ENCODE assay signal across 8 cellular contexts in genomic region chr18:7272268-7273049, GRCh38. TPM values are rescaled to one million over a fixed set of nuclear protein-coding genes. Genes with fewer than 3 reads are reported as not detected.
DNase-seq lines count a peak whose midpoint lies in the region; ATAC-seq, FAIRE-seq and TF ChIP-seq lines count a peak whose summit lies in the region.

No MANE protein-coding gene starts in this region.

- no peak overlapping the region for H3K27ac ChIP-seq in GM23338 (ENCODE audit: low read depth)
- H3K27ac ChIP-seq in cingulate gyrus (ENCODE audit: low read depth, low read length), result peak overlapping the region; percentile 67
- H3K27ac ChIP-seq in kidney (ENCODE audit: low read depth in 2 of 2, low read length in 2 of 2), result peak overlapping the region; percentile 45 to 68
- H3K27ac ChIP-seq in stomach, result peak overlapping the region in 4 of 5 donors; percentile 47 to 65 (median 60)

- peak; percentile 89 for DNase-seq in GM23338 (ENCODE audit: low spot score)
- peak; percentile 47 for DNase-seq in NCI-H226
- DNase-seq in kidney, result peak; percentile 76
- DNase-seq in stomach, result peak; percentile 60
- DNase-seq in activated T-cell treated with anti-CD3 and anti-CD28 coated beads, Interleukin-2, amount 50 U/mL, for 48 hours, result no peak
- no peak for DNase-seq in activated CD8-positive, alpha-beta memory T cell treated with anti-CD3 and anti-CD28 coated beads, Interleukin-2, amount 50 U/mL, for 4 hours
- DNase-seq in cerebellar nuclear complex (lab: John Stamatoyannopoulos, UW), result no peak

- H3K9me2 ChIP-seq in GM23338 (ENCODE audit: insufficient read depth), result no peaks in the 10 kb centered on the region

- no peak overlapping the region for H3K4me3 Mint-ChIP-seq in GM23338

- H3K27me3 ChIP-seq in GM23338 (ENCODE audit: insufficient read depth), result no peaks in the 10 kb centered on the region
- H3K27me3 ChIP-seq in stomach, result no peaks in the 10 kb centered on the region

- no peak for TF ChIP-seq EP300 in stomach (IDR thresholded peaks at IDR 0.05)

- H3K4me1 Mint-ChIP-seq in GM23338, result peaks cover 6% of the 10 kb centered on the region; the same call in 2 of the 3 replicates

- WGBS in stomach, 5 donors, result 9 to 16% (median 13%) methylated on average over 21 to 25 of the region's 25 CpGs

- no peak overlapping the region for H3K4me3 ChIP-seq in GM23338
- peak overlapping the region; percentile 54 to 56 for H3K4me3 ChIP-seq in kidney (ENCODE audit: low read length in 2 of 2)
- H3K4me3 ChIP-seq in stomach, result peak overlapping the region; percentile 7 to 30 (median 26)

- no peaks in the 10 kb centered on the region for H3K9me3 ChIP-seq in kidney (ENCODE audit: control insufficient read depth in 1 of 2, low read length in 2 of 2)
- no peaks in the 10 kb centered on the region for H3K9me3 ChIP-seq in stomach

- TF ChIP-seq POLR2A in stomach (IDR thresholded peaks at IDR 0.05), result no peak

- H3K27ac Mint-ChIP-seq in GM23338, result no peak overlapping the region

- H3K79me2 ChIP-seq in GM23338 (replicated peaks; ENCODE audit: insufficient read depth), result no peaks in the 10 kb centered on the region

- TF ChIP-seq CTCF in GM23338 (conservative IDR thresholded peaks at IDR 0.05; ENCODE audit: low read depth in 2 of 2), result peak; percentile 69 to 75
- peak; percentile 75 for TF ChIP-seq CTCF in kidney (IDR thresholded peaks at IDR 0.05; ENCODE audit: borderline replicate concordance, extremely low read depth, insufficient read depth)
- peak in 4 of 7 experiments; percentile 16 to 54 (median 32) for TF ChIP-seq CTCF in stomach (IDR thresholded peaks at IDR 0.05)

- H3K9ac ChIP-seq in kidney (ENCODE audit: low read length in 2 of 2), result peak overlapping the region; percentile 52 to 57

- H3K27me3 Mint-ChIP-seq in GM23338 (ENCODE audit: insufficient read depth, low read depth, poor library complexity), result peaks cover 7% of the 10 kb centered on the region

- no peak overlapping the region for H3K4me2 ChIP-seq in GM23338

- no peaks in the 10 kb centered on the region for H3K36me3 Mint-ChIP-seq in GM23338 (ENCODE audit: low read depth)

- no peaks in the 10 kb centered on the region for H3F3A ChIP-seq in GM23338 (replicated peaks; ENCODE audit: low read depth)

- H3K9me3 Mint-ChIP-seq in GM23338, result no peaks in the 10 kb centered on the region

- intact Hi-C loops in kidney (cut with DNase I) (no loop called here), stomach (cut with DNase I; ENCODE audit: low total_unique reads) (loop anchor here (5.0 kb wide), 1 partner anchor 295 kb away; the partner anchor contains the start of gene PTPRM)

- no peaks in the 10 kb centered on the region for H4K20me1 ChIP-seq in GM23338 (replicated peaks; ENCODE audit: insufficient read depth)

- FAIRE-seq in kidney (lab: Jason Lieb, UNC), result peak; percentile 65

- ATAC-seq in GM23338, result peak; percentile 90

- peak overlapping the region; percentile 86; the same call in 1 of the 2 replicates for H2AFZ ChIP-seq in GM23338

- H3K36me3 ChIP-seq in GM23338 (ENCODE audit: insufficient read depth) (no peaks in the 10 kb centered on the region), kidney (ENCODE audit: control insufficient read depth in 1 of 2, insufficient read depth in 2 of 2, low read length in 2 of 2) (no peaks in the 10 kb centered on the region), stomach (no peaks in the 10 kb centered on the region)

- H3K4me1 ChIP-seq in GM23338 (ENCODE audit: insufficient read depth) (no peaks in the 10 kb centered on the region), kidney (ENCODE audit: control insufficient read depth in 1 of 2, insufficient read depth in 1 of 2, low read depth in 1 of 2, low read length in 2 of 2) (peaks cover 3 to 6% of the 10 kb centered on the region in 2 donors), stomach (peaks cover 3 to 19% (median 12%) of the 10 kb centered on the region in 4 donors)

TF ChIP-seq in GM23338, 12 proteins besides CTCF, POLR2A, EP300 and RAD21:
- TF ChIP-seq NANOG (IDR thresholded peaks at IDR 0.05; ENCODE audit: borderline replicate concordance) (no peak), JUNB (IDR thresholded peaks at IDR 0.05; ENCODE audit: unreplicated experiment) (no peak)

RNA-seq across cellular contexts. Expression of gene LRRC30, which starts 41.6 kb away (rescaled TPM):
- total RNA-seq in GM23338 (2014; rRNA removed; shearing (Covaris generic)), result not detected in 2 replicates
- polyA plus RNA-seq in GM23338 (2016; fragmentation: Nextera tagmentation; extraction: Ambion mirVana) (not detected in 2 replicates), kidney (ENCODE audit: insufficient read depth, low read depth, low replicate concordance) (not detected), stomach (not detected)
- total RNA-seq in kidney (not detected), stomach (not detected)

Comparison
In these comparisons a context has a peak if more than half of its experiments do, and no peak if none do; other contexts are left out.
1. DNase-seq: peak in GM23338 (single experiment), NCI-H226 (single experiment), kidney (single experiment) and stomach (single experiment); none in activated T-cell treated with anti-CD3 and anti-CD28 coated beads, Interleukin-2, amount 50 U/mL, for 48 hours (0 of 2), activated CD8-positive, alpha-beta memory T cell treated with anti-CD3 and anti-CD28 coated beads, Interleukin-2, amount 50 U/mL, for 4 hours (single experiment) and cerebellar nuclear complex (0 of 2).
2. Peak in every context shown above with its lines, with median percentiles within 50 percentile points of each other: CTCF ChIP-seq.